ENCODE assay signal across 1 cellular context in the genomic region with DNA sequence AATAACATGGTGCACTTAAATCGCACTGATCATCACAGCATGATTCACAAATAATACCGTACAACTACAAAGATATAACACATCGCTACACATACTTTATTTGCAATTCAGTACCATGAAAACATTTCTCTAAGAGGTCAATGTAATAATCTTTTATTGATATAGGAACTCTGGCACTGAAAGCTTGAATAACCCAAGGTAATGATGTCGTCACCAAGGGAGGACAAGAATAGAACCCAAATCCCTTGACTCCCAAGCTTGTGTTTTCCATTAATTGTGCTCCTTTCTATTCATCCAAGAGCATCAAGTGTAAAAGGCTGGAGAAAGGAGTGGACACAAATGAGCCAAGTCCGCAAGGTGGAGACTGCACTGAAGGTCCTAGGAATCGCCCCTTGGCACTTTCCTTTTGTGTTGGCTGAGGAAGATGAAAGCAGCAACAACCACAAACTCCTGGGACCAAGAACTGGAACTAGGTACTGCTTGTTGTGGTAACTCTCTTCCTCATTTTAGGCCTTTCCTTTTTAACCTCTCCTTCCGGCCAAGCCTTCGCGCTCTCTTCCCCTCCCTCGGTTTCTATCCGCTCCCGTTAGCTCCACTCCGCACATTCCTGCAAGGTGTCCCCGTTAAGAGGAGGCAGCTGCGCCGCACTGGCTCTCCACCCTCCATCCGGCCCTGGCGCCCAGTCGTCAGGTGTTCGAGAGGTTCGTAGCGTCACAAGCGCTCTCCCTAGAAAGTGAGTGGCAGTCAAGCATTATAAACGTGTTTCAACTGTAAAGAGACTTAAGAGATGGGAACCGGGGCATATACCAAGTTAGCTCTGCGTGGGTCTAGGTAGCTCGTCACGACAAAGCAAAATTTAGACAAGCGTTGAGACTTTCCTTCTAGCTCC.
TF ChIP-seq lines count a peak whose summit lies in the region.

No MANE protein-coding gene starts in this region.

TF ChIP-seq in HepG2, 621 proteins besides CTCF, POLR2A, EP300 and RAD21 (continued from another document and continues in another):
- TF ChIP-seq ZNF264 (CRISPR knock-in tag; IDR thresholded peaks at IDR 0.05) (no peak), ZMAT3 (CRISPR knock-in tag; conservative IDR thresholded peaks at IDR 0.05) (peak; percentile 94; the same call in 1 of the 2 replicates), SSRP1 (CRISPR knock-in tag; IDR thresholded peaks at IDR 0.05) (0 out of 2 replicates have a peak, but pooled peaks have one; percentile 71), ZNF276 (CRISPR knock-in tag; IDR thresholded peaks at IDR 0.05; ENCODE audit: low read depth) (no peak), ZNF792 (CRISPR knock-in tag; IDR thresholded peaks at IDR 0.05) (no peak), CC2D1A (CRISPR knock-in tag; IDR thresholded peaks at IDR 0.05) (no peak), ZNF780A (CRISPR knock-in tag; IDR thresholded peaks at IDR 0.05) (no peak), SMYD3 (CRISPR knock-in tag; IDR thresholded peaks at IDR 0.05) (no peak; the same call in 1 of the 2 replicates), UBTF (CRISPR knock-in tag; IDR thresholded peaks at IDR 0.05) (peak; percentile 72), NPAS2 (CRISPR knock-in tag; IDR thresholded peaks at IDR 0.05; ENCODE audit: borderline replicate concordance) (no peak), AHR (CRISPR knock-in tag; IDR thresholded peaks at IDR 0.05) (0 out of 2 replicates have a peak, but pooled peaks have one; percentile 19), ZNF441 (CRISPR knock-in tag; IDR thresholded peaks at IDR 0.05; ENCODE audit: borderline replicate concordance) (no peak), PRDM15 (CRISPR knock-in tag; IDR thresholded peaks at IDR 0.05) (peak; percentile 43; the same call in 1 of the 2 replicates), HOXD1 (CRISPR knock-in tag; IDR thresholded peaks at IDR 0.05) (no peak), PHF8 (CRISPR knock-in tag; IDR thresholded peaks at IDR 0.05) (no peak), PPARG (CRISPR knock-in tag; conservative IDR thresholded peaks at IDR 0.05) (0 out of 2 replicates have a peak, but pooled peaks have one; percentile 7), CEBPZ (IDR thresholded peaks at IDR 0.05; ENCODE audit: low read length) (no peak), XRCC5 (optimal IDR thresholded peaks at IDR 0.05; ENCODE audit: low read length) (peak; percentile 11), DR1 (CRISPR knock-in tag; IDR thresholded peaks at IDR 0.05) (no peak), CHD4 (IDR thresholded peaks at IDR 0.05; ENCODE audit: borderline replicate concordance, low read length) (no peak), LRRFIP1 (CRISPR knock-in tag; conservative IDR thresholded peaks at IDR 0.05) (no peak), MTERF4 (CRISPR knock-in tag; IDR thresholded peaks at IDR 0.05) (no peak), ZNF251 (CRISPR knock-in tag; IDR thresholded peaks at IDR 0.05) (no peak), JUND (CRISPR knock-in tag; IDR thresholded peaks at IDR 0.05) (0 out of 2 replicates have a peak, but pooled peaks have one; percentile 22), ZSCAN22 (CRISPR knock-in tag; IDR thresholded peaks at IDR 0.05) (no peak; the same call in 1 of the 2 replicates), CENPX (CRISPR knock-in tag; IDR thresholded peaks at IDR 0.05) (no peak)
- TF ChIP-seq, protein P1, sequence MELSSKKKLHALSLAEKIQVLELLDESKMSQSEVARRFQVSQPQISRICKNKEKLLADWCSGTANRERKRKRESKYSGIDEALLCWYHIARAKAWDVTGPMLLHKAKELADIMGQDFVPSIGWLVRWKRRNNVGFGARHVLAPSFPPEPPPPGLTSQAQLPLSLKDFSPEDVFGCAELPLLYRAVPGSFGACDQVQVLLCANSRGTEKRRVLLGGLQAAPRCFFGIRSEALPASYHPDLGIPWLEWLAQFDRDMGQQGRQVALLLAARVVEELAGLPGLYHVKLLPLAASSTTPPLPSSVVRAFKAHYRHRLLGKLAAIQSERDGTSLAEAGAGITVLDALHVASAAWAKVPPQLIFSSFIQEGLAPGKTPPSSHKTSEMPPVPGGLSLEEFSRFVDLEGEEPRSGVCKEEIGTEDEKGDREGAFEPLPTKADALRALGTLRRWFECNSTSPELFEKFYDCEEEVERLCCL (CRISPR knock-in tag; IDR thresholded peaks at IDR 0.05; ENCODE audit: borderline replicate concordance) = 0 out of 2 replicates have a peak, but pooled peaks have one; percentile 24
- TF ChIP-seq, protein P2, sequence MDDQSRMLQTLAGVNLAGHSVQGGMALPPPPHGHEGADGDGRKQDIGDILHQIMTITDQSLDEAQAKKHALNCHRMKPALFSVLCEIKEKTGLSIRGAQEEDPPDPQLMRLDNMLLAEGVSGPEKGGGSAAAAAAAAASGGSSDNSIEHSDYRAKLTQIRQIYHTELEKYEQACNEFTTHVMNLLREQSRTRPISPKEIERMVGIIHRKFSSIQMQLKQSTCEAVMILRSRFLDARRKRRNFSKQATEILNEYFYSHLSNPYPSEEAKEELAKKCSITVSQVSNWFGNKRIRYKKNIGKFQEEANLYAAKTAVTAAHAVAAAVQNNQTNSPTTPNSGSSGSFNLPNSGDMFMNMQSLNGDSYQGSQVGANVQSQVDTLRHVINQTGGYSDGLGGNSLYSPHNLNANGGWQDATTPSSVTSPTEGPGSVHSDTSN (CRISPR knock-in tag; IDR thresholded peaks at IDR 0.05; ENCODE audit: borderline replicate concordance) = no peak
- TF ChIP-seq, protein P3, sequence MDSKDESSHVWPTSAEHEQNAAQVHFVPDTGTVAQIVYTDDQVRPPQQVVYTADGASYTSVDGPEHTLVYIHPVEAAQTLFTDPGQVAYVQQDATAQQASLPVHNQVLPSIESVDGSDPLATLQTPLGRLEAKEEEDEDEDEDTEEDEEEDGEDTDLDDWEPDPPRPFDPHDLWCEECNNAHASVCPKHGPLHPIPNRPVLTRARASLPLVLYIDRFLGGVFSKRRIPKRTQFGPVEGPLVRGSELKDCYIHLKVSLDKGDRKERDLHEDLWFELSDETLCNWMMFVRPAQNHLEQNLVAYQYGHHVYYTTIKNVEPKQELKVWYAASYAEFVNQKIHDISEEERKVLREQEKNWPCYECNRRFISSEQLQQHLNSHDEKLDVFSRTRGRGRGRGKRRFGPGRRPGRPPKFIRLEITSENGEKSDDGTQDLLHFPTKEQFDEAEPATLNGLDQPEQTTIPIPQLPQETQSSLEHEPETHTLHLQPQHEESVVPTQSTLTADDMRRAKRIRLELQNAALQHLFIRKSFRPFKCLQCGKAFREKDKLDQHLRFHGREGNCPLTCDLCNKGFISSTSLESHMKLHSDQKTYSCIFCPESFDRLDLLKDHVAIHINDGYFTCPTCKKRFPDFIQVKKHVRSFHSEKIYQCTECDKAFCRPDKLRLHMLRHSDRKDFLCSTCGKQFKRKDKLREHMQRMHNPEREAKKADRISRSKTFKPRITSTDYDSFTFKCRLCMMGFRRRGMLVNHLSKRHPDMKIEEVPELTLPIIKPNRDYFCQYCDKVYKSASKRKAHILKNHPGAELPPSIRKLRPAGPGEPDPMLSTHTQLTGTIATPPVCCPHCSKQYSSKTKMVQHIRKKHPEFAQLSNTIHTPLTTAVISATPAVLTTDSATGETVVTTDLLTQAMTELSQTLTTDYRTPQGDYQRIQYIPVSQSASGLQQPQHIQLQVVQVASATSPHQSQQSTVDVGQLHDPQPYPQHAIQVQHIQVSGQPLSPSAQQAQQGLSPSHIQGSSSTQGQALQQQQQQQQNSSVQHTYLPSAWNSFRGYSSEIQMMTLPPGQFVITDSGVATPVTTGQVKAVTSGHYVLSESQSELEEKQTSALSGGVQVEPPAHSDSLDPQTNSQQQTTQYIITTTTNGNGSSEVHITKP (CRISPR knock-in tag; IDR thresholded peaks at IDR 0.05; ENCODE audit: low read depth) = no peak
